ENCODE assay signal across 7 cellular contexts in genomic region chr10:11016959-11017574, GRCh38. TPM values are rescaled to one million over a fixed set of nuclear protein-coding genes. Genes with fewer than 3 reads are reported as not detected.
DNase-seq lines count a peak whose midpoint lies in the region; ATAC-seq and TF ChIP-seq lines count a peak whose summit lies in the region.

No MANE protein-coding gene starts in this region.

- no peak for TF ChIP-seq CTCF in natural killer cell (IDR thresholded peaks at IDR 0.05)

- H3K4me1 Mint-ChIP-seq in natural killer cell = peaks cover 10 to 11% of the 10 kb centered on the region in 2 donors

- H3K9ac ChIP-seq in duodenal mucosa (ENCODE audit: low read depth in 1 of 2, low read length in 2 of 2) = peak overlapping the region; percentile 5 to 24

- H3K9me3 Mint-ChIP-seq in natural killer cell = no peaks in the 10 kb centered on the region

- no peaks in the 10 kb centered on the region for H3K36me3 Mint-ChIP-seq in natural killer cell

- H3K4me3 ChIP-seq in duodenal mucosa (ENCODE audit: low read depth in 1 of 2, low read length in 2 of 2) = peak overlapping the region; percentile 46 to 59

- ATAC-seq in GM19397 (IDR thresholded peaks at IDR 0.05; ENCODE audit: unreplicated experiment) (peak; percentile 38), HG03469 (IDR thresholded peaks at IDR 0.05; ENCODE audit: unreplicated experiment) (peak; percentile 37), natural killer cell (no peak), GM19452 (IDR thresholded peaks at IDR 0.05; ENCODE audit: unreplicated experiment) (no peak)

- DNase-seq in natural killer cell (peak; percentile 16), D341Med (ENCODE audit: low spot score) (no peak), COR-L47 (lab: John Stamatoyannopoulos, UW) (no peak)

- H3K27me3 Mint-ChIP-seq in natural killer cell (ENCODE audit: low read depth in 2 of 2) = peaks cover 57 to 85% of the 10 kb centered on the region in 2 donors

- no peaks in the 10 kb centered on the region for H3K9me3 ChIP-seq in duodenal mucosa (ENCODE audit: control insufficient read depth in 1 of 2, low read length in 2 of 2)

- H3K27ac Mint-ChIP-seq in natural killer cell = no peak overlapping the region

- peaks cover 17 to 19% of the 10 kb centered on the region in 2 donors for H3K4me1 ChIP-seq in duodenal mucosa (ENCODE audit: control insufficient read depth in 1 of 2, insufficient read depth in 2 of 2, low read length in 2 of 2)

- H3K36me3 ChIP-seq in duodenal mucosa (ENCODE audit: control insufficient read depth in 1 of 2, insufficient read depth in 2 of 2, low read length in 2 of 2) = no peaks in the 10 kb centered on the region

- H3K4me3 Mint-ChIP-seq in natural killer cell = peak overlapping the region; percentile 77

- peaks cover 0 to 24% of the 10 kb centered on the region in 2 donors for H3K27me3 ChIP-seq in duodenal mucosa (ENCODE audit: control insufficient read depth in 1 of 2, insufficient read depth in 2 of 2, low read length in 2 of 2)

- H3K27ac ChIP-seq in duodenal mucosa (ENCODE audit: low read depth, low read length) = peak overlapping the region; percentile 10

- intact Hi-C loops in natural killer cell (cut with micrococcal nuclease) = no loop called here

RNA-seq across cellular contexts. Expression of gene CELF2, which starts 0.6 kb away (rescaled TPM):
- 100 to 1,000 TPM; 282 to 298 (median 295) TPM for total RNA-seq in natural killer cell

Comparison
In these comparisons a context has a peak if more than half of its experiments do, and no peak if none do; other contexts are left out.
1. ATAC-seq: peak in GM19397 (single experiment) and HG03469 (single experiment); none in natural killer cell (0 of 3) and GM19452 (single experiment).